In the genomic region with DNA sequence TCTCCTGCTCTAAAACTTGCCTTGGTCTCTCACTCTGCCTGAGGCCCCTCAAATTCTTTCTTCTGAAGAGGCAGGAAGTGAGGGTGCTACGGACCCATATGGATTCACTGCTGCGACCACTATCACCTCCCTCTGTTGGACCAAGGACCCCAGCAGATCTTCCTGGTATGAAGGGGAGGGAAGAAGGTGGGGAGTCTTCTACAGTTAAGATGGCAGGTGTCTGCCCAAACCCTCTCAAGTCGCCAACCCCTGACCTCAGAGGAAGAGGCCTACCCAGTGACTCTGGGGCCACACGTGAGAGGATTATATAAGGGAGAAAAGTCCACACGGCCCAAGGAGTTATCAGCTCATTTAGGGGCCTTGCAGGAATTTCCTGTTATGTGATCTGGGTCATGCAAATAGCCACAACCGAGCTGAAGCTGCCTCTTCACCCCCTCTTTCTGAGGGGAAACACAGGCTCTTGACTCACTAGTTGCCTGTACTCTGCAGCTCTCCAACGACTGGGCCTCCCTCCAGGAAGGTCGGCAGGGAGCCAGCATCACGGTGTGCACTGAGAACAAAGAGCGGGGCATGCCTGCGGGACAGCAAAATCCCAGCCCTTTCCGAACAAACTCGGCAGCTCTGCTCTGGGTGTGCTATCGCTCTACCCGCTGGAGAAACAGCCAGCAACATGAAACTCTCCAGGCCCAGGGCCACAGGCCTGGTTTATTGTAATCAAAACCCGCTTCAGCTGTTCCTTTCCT, we compare ENCODE assay signal across 8 cellular contexts.
A peak's percentile ranks its signal among the peaks of the same experiment; 100 is the strongest.
DNase-seq lines count a peak whose midpoint lies in the region; ATAC-seq and TF ChIP-seq lines count a peak whose summit lies in the region.

No MANE protein-coding gene starts in this region.

- H4K20me1 ChIP-seq in GM23248 (ENCODE audit: insufficient read depth), result no peaks in the 10 kb centered on the region

- no peaks in the 10 kb centered on the region for H3K27me3 ChIP-seq in GM23248 (replicated peaks; ENCODE audit: insufficient read depth)

- no peaks in the 10 kb centered on the region for H3K36me3 ChIP-seq in GM23248 (ENCODE audit: low read depth)

- ATAC-seq in stimulated activated effector memory CD8-positive, alpha-beta T cell treated with anti-CD3 and anti-CD28 coated beads, Interleukin-12 subunit alpha, Interleukin-12 subunit beta, amount 100 ng/mL, for 72 hours, result peak; percentile 58
- ATAC-seq in GM21390 (IDR thresholded peaks at IDR 0.05; ENCODE audit: unreplicated experiment), result no peak

- in situ Hi-C loops in ACHN (cut with HindIII; ENCODE audit: low pct_ligation_motif_present, low pct_unique_long_range_greater_than_20kb, low sequenced_read_pairs) (no loop called here), GM23248 (cut with MboI) (no loop called here)

- H3K27ac ChIP-seq in GM23248, result peak overlapping the region; percentile 54

- peak overlapping the region; percentile 74 for H3K27ac Mint-ChIP-seq in stimulated activated effector memory CD8-positive, alpha-beta T cell treated with anti-CD3 and anti-CD28 coated beads, Interleukin-12 subunit alpha, Interleukin-12 subunit beta, amount 100 ng/mL, for 72 hours

- TF ChIP-seq CTCF in choroid plexus epithelial cell (conservative IDR thresholded peaks at IDR 0.05; ENCODE audit: low read depth, low read length), result no peak

- H3K4me3 ChIP-seq in GM23248, result peak overlapping the region; percentile 5; the same call in 1 of the 2 replicates
- no peak overlapping the region for H3K4me3 ChIP-seq in choroid plexus epithelial cell (ENCODE audit: low read depth, low read length)

- 0 out of 2 replicates have a peak, but pooled peaks cover 7% of the 10 kb centered on the region for H3K79me2 ChIP-seq in GM23248 (ENCODE audit: insufficient read depth)

- no peaks in the 10 kb centered on the region for H3K9me3 Mint-ChIP-seq in stimulated activated effector memory CD8-positive, alpha-beta T cell treated with anti-CD3 and anti-CD28 coated beads, Interleukin-12 subunit alpha, Interleukin-12 subunit beta, amount 100 ng/mL, for 72 hours

- H3K4me2 ChIP-seq in GM23248 (ENCODE audit: unreplicated experiment), result peak overlapping the region; percentile 64

- no peaks in the 10 kb centered on the region for H3K36me3 Mint-ChIP-seq in stimulated activated effector memory CD8-positive, alpha-beta T cell treated with anti-CD3 and anti-CD28 coated beads, Interleukin-12 subunit alpha, Interleukin-12 subunit beta, amount 100 ng/mL, for 72 hours

- H2AFZ ChIP-seq in GM23248, result peak overlapping the region; percentile 19

- DNase-seq in ACHN, result peak; percentile 14
- peak; percentile 85 for DNase-seq in GM23248
- DNase-seq in NCI-H2196 (lab: John Stamatoyannopoulos, UW; ENCODE audit: unreplicated experiment), result peak; percentile 98
- DNase-seq in choroid plexus epithelial cell (ENCODE audit: low read depth), result peak; percentile 98
- DNase-seq in left kidney (ENCODE audit: low read depth, low spot score), result peak; percentile 75
- no peak for DNase-seq in stimulated activated effector memory CD8-positive, alpha-beta T cell treated with anti-CD3 and anti-CD28 coated beads, Interleukin-12 subunit alpha, Interleukin-12 subunit beta, amount 100 ng/mL, for 72 hours (ENCODE audit: low spot score in 2 of 2)
- DNase-seq in NCI-H82 (lab: John Stamatoyannopoulos, UW), result no peak

- H3K9me2 ChIP-seq in GM23248 (ENCODE audit: insufficient read depth), result no peaks in the 10 kb centered on the region

- H3K4me3 Mint-ChIP-seq in stimulated activated effector memory CD8-positive, alpha-beta T cell treated with anti-CD3 and anti-CD28 coated beads, Interleukin-12 subunit alpha, Interleukin-12 subunit beta, amount 100 ng/mL, for 72 hours, result no peak overlapping the region

- H3K4me1 Mint-ChIP-seq in stimulated activated effector memory CD8-positive, alpha-beta T cell treated with anti-CD3 and anti-CD28 coated beads, Interleukin-12 subunit alpha, Interleukin-12 subunit beta, amount 100 ng/mL, for 72 hours, result peaks cover 25% of the 10 kb centered on the region

- peak overlapping the region; percentile 1; the same call in 1 of the 2 replicates for H3K9ac ChIP-seq in GM23248

- 15 to 17% methylated on average over 16 of the region's 16 CpGs for whole genome bisulfite sequencing in GM23248 (ENCODE audit: low coverage in 1 of 2, low lambda C conversion rate in 2 of 2, missing lambda C conversion rate in 2 of 2), 2 experiments

- H3K9me3 ChIP-seq in GM23248 (ENCODE audit: low read depth), result no peaks in the 10 kb centered on the region

- H3K4me1 ChIP-seq in GM23248 (ENCODE audit: insufficient read depth), result peaks cover 33% of the 10 kb centered on the region

- H3F3A ChIP-seq in GM23248 (ENCODE audit: insufficient read depth), result peaks cover 24% of the 10 kb centered on the region

Comparison
In these comparisons a context has a peak if more than half of its experiments do, and no peak if none do; other contexts are left out.
1. DNase-seq: peak in ACHN (single experiment), GM23248 (single experiment), NCI-H2196 (single experiment), choroid plexus epithelial cell (single experiment) and left kidney (single experiment); none in stimulated activated effector memory CD8-positive, alpha-beta T cell treated with anti-CD3 and anti-CD28 coated beads, Interleukin-12 subunit alpha, Interleukin-12 subunit beta, amount 100 ng/mL, for 72 hours (0 of 2) and NCI-H82 (single experiment).